In genomic region chr3:179716226-179716625, GRCh38 we compare ENCODE assay signal across 25 cellular contexts.
A peak's percentile ranks its signal among the peaks of the same experiment; 100 is the strongest.
DNase-seq lines count a peak whose midpoint lies in the region; ATAC-seq and TF ChIP-seq lines count a peak whose summit lies in the region.
"Had no signal": no experiment of that assay in that cellular context is flagged by ENCODE, and none has a peak within 500 bp of the region (broad histone marks: within the 10 kb centered on the region; RNA-seq: fewer than 3 reads in every experiment).

No MANE protein-coding gene starts in this region.

- no peak overlapping the region for H3K18ac ChIP-seq in H9 (ENCODE audit: insufficient read length, low read depth, low read length)

- H4K91ac ChIP-seq in H9 (ENCODE audit: insufficient read length, low read depth, low read length): no peak overlapping the region

- H3K9me3 ChIP-seq in BLaER1 treated with 17β-estradiol and CSF1 and Interleukin-3, amounts not matched to agents 10 nM and 100 nM (replicated peaks in 1 of 11): no peaks in the 10 kb centered on the region
- no peaks in the 10 kb centered on the region for H3K9me3 ChIP-seq in H9 (ENCODE audit: control insufficient read depth, low read depth, low read length)
- H3K9me3 ChIP-seq: suprapubic skin, uterus had no signal

- no peaks in the 10 kb centered on the region for H3K36me3 Mint-ChIP-seq in chondrocyte (ENCODE audit: low read depth)
- peaks cover 4% of the 10 kb centered on the region for H3K36me3 Mint-ChIP-seq in osteocyte (ENCODE audit: unreplicated experiment)
- peaks cover 3 to 16% (median 16%) of the 10 kb centered on the region in 3 experiments; a peak in 6 of 7 replicates for H3K36me3 Mint-ChIP-seq in H9 (ENCODE audit: insufficient read depth in 1 of 3, low read depth in 3 of 3)
- H3K36me3 Mint-ChIP-seq: activated naive CD4-positive, alpha-beta T cell treated with anti-CD3 and anti-CD28 coated beads, Interleukin-2, amount 10 ng/mL, durations not matched to agents 7 days and 5 days had no signal

- H3K14ac ChIP-seq in H9 (ENCODE audit: insufficient read depth, low read length): no peak overlapping the region

- peaks cover 20 to 27% (median 22%) of the 10 kb centered on the region in 10 experiments for H3K4me1 ChIP-seq in BLaER1 treated with 17β-estradiol and CSF1 and Interleukin-3, amounts not matched to agents 10 nM and 100 nM
- peaks cover 4% of the 10 kb centered on the region; the same call in 1 of the 2 replicates for H3K4me1 ChIP-seq in H9 (ENCODE audit: insufficient read depth, low read length)
- H3K4me1 ChIP-seq: suprapubic skin, uterus had no signal

- H3K9ac ChIP-seq in BLaER1 treated with 17β-estradiol and CSF1 and Interleukin-3, amounts not matched to agents 10 nM and 100 nM: 0 out of 22 replicates have a peak overlapping the region, but pooled peaks of 1 of the 11 experiments have one; percentile 12
- H3K9ac ChIP-seq in H9 (ENCODE audit: extremely low read depth, insufficient read length, low read length): no peak overlapping the region

- H2BK15ac ChIP-seq in H9 (ENCODE audit: low read depth, low read length): no peak overlapping the region

- no peak overlapping the region for H4K8ac ChIP-seq in H9 (replicated peaks; ENCODE audit: insufficient read length, low read depth, low read length)

- H2BK12ac ChIP-seq in H9 (ENCODE audit: insufficient read length, low read depth, low read length): no peak overlapping the region

- no peaks in the 10 kb centered on the region for H4K20me1 ChIP-seq in BLaER1 treated with 17β-estradiol and CSF1 and Interleukin-3, amounts not matched to agents 10 nM and 100 nM
- H4K20me1 ChIP-seq in H9 (ENCODE audit: control insufficient read depth, insufficient read depth, insufficient read length): no peaks in the 10 kb centered on the region

- WGBS in H9 (ENCODE audit: extremely low coverage, insufficient read length, low lambda C conversion rate): no CpG with 5 or more reads among the region's 4 CpGs

- no peak overlapping the region for H2BK5ac ChIP-seq in H9 (ENCODE audit: insufficient read length, low read length)

- no peak overlapping the region for H3K4me3 Mint-ChIP-seq in chondrocyte (ENCODE audit: unreplicated experiment)
- H3K4me3 Mint-ChIP-seq in osteocyte (ENCODE audit: unreplicated experiment): peak overlapping the region; percentile 52
- H3K4me3 Mint-ChIP-seq in H9: no peak overlapping the region
- H3K4me3 Mint-ChIP-seq: activated CD8-positive, alpha-beta memory T cell treated with anti-CD3 and anti-CD28 coated beads, Interleukin-2, amount 10 ng/mL, durations not matched to agents 7 days and 5 days; activated naive CD4-positive, alpha-beta T cell treated with anti-CD3 and anti-CD28 coated beads, Interleukin-2, amount 10 ng/mL, durations not matched to agents 7 days and 5 days; dendritic cell treated with granulocyte-macrophage colony-stimulating factor and Interleukin-4, amounts not matched to agents 40 ng/mL and 50 ng/mL, for 4 days; stimulated activated memory B cell treated with anti-CD40 and anti-IgM and Interleukin-4, amounts not matched to agents 10 μg/mL and 1 μg/mL and 100 μg/mL, for 72 hours had no signal

- H3K27me3 Mint-ChIP-seq in chondrocyte (ENCODE audit: low read depth) (no peaks in the 10 kb centered on the region), osteocyte (ENCODE audit: unreplicated experiment) (no peaks in the 10 kb centered on the region), H9 (ENCODE audit: low read depth) (no peaks in the 10 kb centered on the region)
- H3K27me3 Mint-ChIP-seq: activated CD8-positive, alpha-beta memory T cell treated with anti-CD3 and anti-CD28 coated beads, Interleukin-2, amount 10 ng/mL, durations not matched to agents 7 days and 5 days; activated naive CD4-positive, alpha-beta T cell treated with anti-CD3 and anti-CD28 coated beads, Interleukin-2, amount 10 ng/mL, durations not matched to agents 7 days and 5 days; dendritic cell treated with granulocyte-macrophage colony-stimulating factor and Interleukin-4, amounts not matched to agents 40 ng/mL and 50 ng/mL, for 4 days; naive B cell; stimulated activated memory B cell treated with anti-CD40 and anti-IgM and Interleukin-4, amounts not matched to agents 10 μg/mL and 1 μg/mL and 100 μg/mL, for 72 hours had no signal

- no peak overlapping the region for H2AK5ac ChIP-seq in H9 (ENCODE audit: insufficient read length, low read length)

- no peak overlapping the region for H3K56ac ChIP-seq in H9 (ENCODE audit: insufficient read length, low read depth, low read length)

- DNase-seq in chondrocyte (ENCODE audit: low spot score) (no peak), osteocyte (ENCODE audit: extremely low spot score, unreplicated experiment) (no peak), anterior cingulate cortex (lab: John Stamatoyannopoulos, UW) (no peak), substantia nigra (lab: John Stamatoyannopoulos, UW) (no peak), H9 (no peak)
- DNase-seq: activated CD4-positive, alpha-beta T cell treated with anti-CD3 and anti-CD28 coated beads, Interleukin-2, amount 50 U/mL, for 1 hour; activated CD8-positive, alpha-beta memory T cell treated with anti-CD3 and anti-CD28 coated beads, Interleukin-2, amount 10 ng/mL, durations not matched to agents 7 days and 5 days; activated naive CD4-positive, alpha-beta T cell treated with anti-CD3 and anti-CD28 coated beads, Interleukin-2, amount 10 ng/mL, durations not matched to agents 7 days and 5 days; caudate nucleus; Kasumi-1; left colon; naive B cell; NCI-H1694 treated with DMSO at 0.1 percent for 48 hours; NCI-H526 treated with DMSO at 0.1 percent for 48 hours; nucleus accumbens; stimulated activated CD4-positive, alpha-beta T cell treated with anti-CD3 and anti-CD28 coated beads, Interleukin-4, amount 100 ng/mL, for 1 hour; T-helper 9 cell; uterus had no signal

- no peak overlapping the region for H2BK120ac ChIP-seq in H9 (ENCODE audit: low read depth, low read length, poor library complexity, severe bottlenecking)

- H3K79me2 ChIP-seq in H9 (ENCODE audit: insufficient read depth, low read length): no peaks in the 10 kb centered on the region

- H3K4ac ChIP-seq in H9 (ENCODE audit: low read depth, low read length): no peak overlapping the region

- H2AFZ ChIP-seq in H9 (ENCODE audit: low read length): no peak overlapping the region

- H3T11ph ChIP-seq in H9 (ENCODE audit: low read length): no peak overlapping the region

- peak overlapping the region; percentile 18 to 57 (median 47); a peak in 20 of 22 replicates for H3K4me2 ChIP-seq in BLaER1 treated with 17β-estradiol and CSF1 and Interleukin-3, amounts not matched to agents 10 nM and 100 nM
- H3K4me2 ChIP-seq in H9 (ENCODE audit: insufficient read depth, insufficient read length, low read length): no peak overlapping the region

- no peak overlapping the region for H3K4me3 ChIP-seq in BLaER1 treated with 17β-estradiol and CSF1 and Interleukin-3, amounts not matched to agents 10 nM and 100 nM
- H3K4me3 ChIP-seq: suprapubic skin, uterus had no signal

- H3K23me2 ChIP-seq in H9 (ENCODE audit: insufficient read length, low read depth, low read length, poor library complexity, severe bottlenecking): no peaks in the 10 kb centered on the region

- peak overlapping the region in 9 of 11 experiments; percentile 2 to 59 (median 38); a peak in 11 of 22 replicates for H3K27ac ChIP-seq in BLaER1 treated with 17β-estradiol and CSF1 and Interleukin-3, amounts not matched to agents 10 nM and 100 nM
- H3K27ac ChIP-seq in substantia nigra (ENCODE audit: low read depth, low read length, poor library complexity, severe bottlenecking) (no peak overlapping the region), H9 (ENCODE audit: insufficient read length, low read depth, low read length) (no peak overlapping the region)
- H3K27ac ChIP-seq: RWPE1, suprapubic skin had no signal

- H3K27me3 ChIP-seq in BLaER1 treated with 17β-estradiol and CSF1 and Interleukin-3, amounts not matched to agents 10 nM and 100 nM: no peaks in the 10 kb centered on the region
- H3K27me3 ChIP-seq in H9 (ENCODE audit: insufficient read depth, low read length): no peaks in the 10 kb centered on the region
- H3K27me3 ChIP-seq: suprapubic skin, uterus had no signal

- H2BK20ac ChIP-seq in H9 (ENCODE audit: low read depth, low read length, poor library complexity, severe bottlenecking): no peak overlapping the region

- H3K4me1 Mint-ChIP-seq in chondrocyte (ENCODE audit: low read depth) (peaks cover 70% of the 10 kb centered on the region), osteocyte (ENCODE audit: unreplicated experiment) (peaks cover 89% of the 10 kb centered on the region), H9 (peaks cover 31 to 35% of the 10 kb centered on the region in 2 experiments)
- H3K4me1 Mint-ChIP-seq: activated naive CD4-positive, alpha-beta T cell treated with anti-CD3 and anti-CD28 coated beads, Interleukin-2, amount 10 ng/mL, durations not matched to agents 7 days and 5 days; naive B cell; stimulated activated memory B cell treated with anti-CD40 and anti-IgM and Interleukin-4, amounts not matched to agents 10 μg/mL and 1 μg/mL and 100 μg/mL, for 72 hours had no signal

- H3K36me3 ChIP-seq in BLaER1 treated with 17β-estradiol and CSF1 and Interleukin-3, amounts not matched to agents 10 nM and 100 nM: peaks cover 16 to 70% (median 56%) of the 10 kb centered on the region in 11 experiments
- H3K36me3 ChIP-seq: uterus had no signal

- H3K27ac Mint-ChIP-seq in chondrocyte (ENCODE audit: unreplicated experiment) (peak overlapping the region; percentile 97), osteocyte (ENCODE audit: unreplicated experiment) (peak overlapping the region; percentile 98), H9 (no peak overlapping the region)
- H3K27ac Mint-ChIP-seq: activated CD8-positive, alpha-beta memory T cell treated with anti-CD3 and anti-CD28 coated beads, Interleukin-2, amount 10 ng/mL, durations not matched to agents 7 days and 5 days; activated naive CD4-positive, alpha-beta T cell treated with anti-CD3 and anti-CD28 coated beads, Interleukin-2, amount 10 ng/mL, durations not matched to agents 7 days and 5 days; dendritic cell treated with granulocyte-macrophage colony-stimulating factor and Interleukin-4, amounts not matched to agents 40 ng/mL and 50 ng/mL, for 4 days; naive B cell; stimulated activated memory B cell treated with anti-CD40 and anti-IgM and Interleukin-4, amounts not matched to agents 10 μg/mL and 1 μg/mL and 100 μg/mL, for 72 hours had no signal

- H3K79me1 ChIP-seq in H9 (ENCODE audit: insufficient read depth, low read depth, low read length, poor library complexity, severe bottlenecking): no peaks in the 10 kb centered on the region

- TF ChIP-seq CTCF in chondrocyte (IDR thresholded peaks at IDR 0.05) (no peak), osteocyte (IDR thresholded peaks at IDR 0.05) (no peak), H9 (conservative IDR thresholded peaks at IDR 0.05) (no peak)

- no peak overlapping the region for H4K5ac ChIP-seq in H9 (ENCODE audit: insufficient read length, low read depth, low read length)

- peak; percentile 9 for ATAC-seq in HG02759 (IDR thresholded peaks at IDR 0.05; ENCODE audit: unreplicated experiment)
- ATAC-seq in HG03521 (IDR thresholded peaks at IDR 0.05; ENCODE audit: unreplicated experiment): no peak
- ATAC-seq: activated CD8-positive, alpha-beta memory T cell treated with anti-CD3 and anti-CD28 coated beads, Interleukin-2, amount 10 ng/mL, durations not matched to agents 7 days and 5 days; left colon; stimulated activated memory B cell treated with anti-CD40 and anti-IgM and Interleukin-4, amounts not matched to agents 10 μg/mL and 1 μg/mL and 100 μg/mL, for 72 hours had no signal

- H3K23ac ChIP-seq in H9 (ENCODE audit: insufficient read length, low read depth, low read length): no peak overlapping the region

- H3K9me3 Mint-ChIP-seq in chondrocyte (ENCODE audit: low read depth) (no peaks in the 10 kb centered on the region), osteocyte (ENCODE audit: unreplicated experiment) (no peaks in the 10 kb centered on the region), H9 (no peaks in the 10 kb centered on the region)
- H3K9me3 Mint-ChIP-seq: activated naive CD4-positive, alpha-beta T cell treated with anti-CD3 and anti-CD28 coated beads, Interleukin-2, amount 10 ng/mL, durations not matched to agents 7 days and 5 days; dendritic cell treated with granulocyte-macrophage colony-stimulating factor and Interleukin-4, amounts not matched to agents 40 ng/mL and 50 ng/mL, for 4 days; naive B cell; stimulated activated memory B cell treated with anti-CD40 and anti-IgM and Interleukin-4, amounts not matched to agents 10 μg/mL and 1 μg/mL and 100 μg/mL, for 72 hours had no signal

Comparison
In these comparisons a context has a peak if more than half of its experiments do, and no peak if none do; other contexts are left out.
1. H3K27ac ChIP-seq: peak in BLaER1 treated with 17β-estradiol and CSF1 and Interleukin-3, amounts not matched to agents 10 nM and 100 nM (9 of 11); none in substantia nigra (single experiment) and H9 (single experiment).
2. H3K27ac Mint-ChIP-seq: peak in chondrocyte (single experiment) and osteocyte (single experiment); none in H9 (0 of 3).